In the genomic region with DNA sequence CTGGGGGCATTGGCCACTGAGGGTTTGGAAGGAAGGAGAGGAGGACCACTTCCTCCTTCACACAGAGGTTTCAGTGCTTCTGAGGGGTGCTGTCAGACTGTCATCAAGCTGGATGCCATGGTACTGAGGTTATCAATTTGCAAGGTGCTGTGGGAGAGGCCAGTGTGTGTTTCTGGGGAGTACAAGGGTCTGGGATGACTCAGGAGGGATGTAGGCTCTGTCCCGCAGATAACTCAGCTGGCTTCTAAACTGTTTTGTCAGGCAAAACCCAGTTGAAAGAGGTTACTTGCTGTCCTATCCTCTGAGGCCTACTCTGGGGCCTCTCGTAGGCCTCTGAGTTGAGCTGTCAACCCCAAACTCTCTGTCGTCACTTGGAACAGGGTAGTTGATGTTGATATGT, we compare ENCODE assay signal across 1 cellular context.
TF ChIP-seq lines count a peak whose summit lies in the region.

No MANE protein-coding gene starts in this region.

TF ChIP-seq in K562, 482 proteins besides CTCF, POLR2A, EP300 and RAD21:
- peak; percentile 51 for TF ChIP-seq ZFX (CRISPR knock-in tag; IDR thresholded peaks at IDR 0.05)
- peak; percentile 23; the same call in 1 of the 2 replicates for TF ChIP-seq NFE2 (IDR thresholded peaks at IDR 0.05; ENCODE audit: low read depth)
- 0 out of 2 replicates have a peak, but pooled peaks have one; percentile 26 for TF ChIP-seq FOSL1 (tag; conservative IDR thresholded peaks at IDR 0.05)
- peak; percentile 26; the same call in 1 of the 2 replicates for TF ChIP-seq CTBP1 (IDR thresholded peaks at IDR 0.05; ENCODE audit: borderline replicate concordance)
- TF ChIP-seq, protein P1, sequence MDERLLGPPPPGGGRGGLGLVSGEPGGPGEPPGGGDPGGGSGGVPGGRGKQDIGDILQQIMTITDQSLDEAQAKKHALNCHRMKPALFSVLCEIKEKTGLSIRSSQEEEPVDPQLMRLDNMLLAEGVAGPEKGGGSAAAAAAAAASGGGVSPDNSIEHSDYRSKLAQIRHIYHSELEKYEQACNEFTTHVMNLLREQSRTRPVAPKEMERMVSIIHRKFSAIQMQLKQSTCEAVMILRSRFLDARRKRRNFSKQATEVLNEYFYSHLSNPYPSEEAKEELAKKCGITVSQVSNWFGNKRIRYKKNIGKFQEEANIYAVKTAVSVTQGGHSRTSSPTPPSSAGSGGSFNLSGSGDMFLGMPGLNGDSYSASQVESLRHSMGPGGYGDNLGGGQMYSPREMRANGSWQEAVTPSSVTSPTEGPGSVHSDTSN (CRISPR knock-in tag; IDR thresholded peaks at IDR 0.05; ENCODE audit: low read depth), result no peak
- TF ChIP-seq, protein P1 (tag; conservative IDR thresholded peaks at IDR 0.05; ENCODE audit: low read depth), result no peak
- peak; percentile 67 for TF ChIP-seq CBFA2T2 (conservative IDR thresholded peaks at IDR 0.05)
- TF ChIP-seq NCOR1 (IDR thresholded peaks at IDR 0.05), result peak; percentile 39; the same call in 1 of the 2 replicates
- no peak for TF ChIP-seq SMARCA4 (IDR thresholded peaks at IDR 0.05)
- TF ChIP-seq MAFF (IDR thresholded peaks at IDR 0.05; ENCODE audit: low read length), result peak; percentile 9; the same call in 1 of the 2 replicates
- TF ChIP-seq MEIS2 (IDR thresholded peaks at IDR 0.05; ENCODE audit: partially characterized antibody), result peak; percentile 2
- 0 out of 2 replicates have a peak, but pooled peaks have one; percentile 46 for TF ChIP-seq ARID1B (IDR thresholded peaks at IDR 0.05)
- peak; percentile 83 for TF ChIP-seq CBFA2T3 (IDR thresholded peaks at IDR 0.05)
- TF ChIP-seq, protein P2, sequence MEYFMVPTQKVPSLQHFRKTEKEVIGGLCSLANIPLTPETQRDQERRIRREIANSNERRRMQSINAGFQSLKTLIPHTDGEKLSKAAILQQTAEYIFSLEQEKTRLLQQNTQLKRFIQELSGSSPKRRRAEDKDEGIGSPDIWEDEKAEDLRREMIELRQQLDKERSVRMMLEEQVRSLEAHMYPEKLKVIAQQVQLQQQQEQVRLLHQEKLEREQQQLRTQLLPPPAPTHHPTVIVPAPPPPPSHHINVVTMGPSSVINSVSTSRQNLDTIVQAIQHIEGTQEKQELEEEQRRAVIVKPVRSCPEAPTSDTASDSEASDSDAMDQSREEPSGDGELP (CRISPR knock-in tag; IDR thresholded peaks at IDR 0.05; ENCODE audit: borderline replicate concordance), result peak; percentile 31; the same call in 1 of the 2 replicates
- TF ChIP-seq DPF2 (IDR thresholded peaks at IDR 0.05), result peak; percentile 48; the same call in 1 of the 2 replicates
- TF ChIP-seq DMBX1 (CRISPR knock-in tag; IDR thresholded peaks at IDR 0.05; ENCODE audit: borderline replicate concordance), result 0 out of 2 replicates have a peak, but pooled peaks have one; percentile 24
- TF ChIP-seq ZNF699 (CRISPR knock-in tag; IDR thresholded peaks at IDR 0.05; ENCODE audit: insufficient replicate concordance), result no peak
- TF ChIP-seq, protein P3, sequence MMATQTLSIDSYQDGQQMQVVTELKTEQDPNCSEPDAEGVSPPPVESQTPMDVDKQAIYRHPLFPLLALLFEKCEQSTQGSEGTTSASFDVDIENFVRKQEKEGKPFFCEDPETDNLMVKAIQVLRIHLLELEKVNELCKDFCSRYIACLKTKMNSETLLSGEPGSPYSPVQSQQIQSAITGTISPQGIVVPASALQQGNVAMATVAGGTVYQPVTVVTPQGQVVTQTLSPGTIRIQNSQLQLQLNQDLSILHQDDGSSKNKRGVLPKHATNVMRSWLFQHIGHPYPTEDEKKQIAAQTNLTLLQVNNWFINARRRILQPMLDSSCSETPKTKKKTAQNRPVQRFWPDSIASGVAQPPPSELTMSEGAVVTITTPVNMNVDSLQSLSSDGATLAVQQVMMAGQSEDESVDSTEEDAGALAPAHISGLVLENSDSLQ (IDR thresholded peaks at IDR 0.05), result peak; percentile 56; the same call in 1 of the 2 replicates
- peak; percentile 53; the same call in 1 of the 2 replicates for TF ChIP-seq JUND (IDR thresholded peaks at IDR 0.05; ENCODE audit: borderline replicate concordance, low read depth, low read length)
- 0 out of 3 replicates have a peak, but pooled peaks have one; percentile 18 for TF ChIP-seq JUND (tag; IDR thresholded peaks at IDR 0.05; ENCODE audit: borderline replicate concordance, low read depth, low read length)
- TF ChIP-seq EGR1 (conservative IDR thresholded peaks at IDR 0.05), result 0 out of 2 replicates have a peak, but pooled peaks have one; percentile 0
- no peak for TF ChIP-seq ZNF408 (CRISPR knock-in tag; IDR thresholded peaks at IDR 0.05; ENCODE audit: low read depth)
- TF ChIP-seq, protein P4, sequence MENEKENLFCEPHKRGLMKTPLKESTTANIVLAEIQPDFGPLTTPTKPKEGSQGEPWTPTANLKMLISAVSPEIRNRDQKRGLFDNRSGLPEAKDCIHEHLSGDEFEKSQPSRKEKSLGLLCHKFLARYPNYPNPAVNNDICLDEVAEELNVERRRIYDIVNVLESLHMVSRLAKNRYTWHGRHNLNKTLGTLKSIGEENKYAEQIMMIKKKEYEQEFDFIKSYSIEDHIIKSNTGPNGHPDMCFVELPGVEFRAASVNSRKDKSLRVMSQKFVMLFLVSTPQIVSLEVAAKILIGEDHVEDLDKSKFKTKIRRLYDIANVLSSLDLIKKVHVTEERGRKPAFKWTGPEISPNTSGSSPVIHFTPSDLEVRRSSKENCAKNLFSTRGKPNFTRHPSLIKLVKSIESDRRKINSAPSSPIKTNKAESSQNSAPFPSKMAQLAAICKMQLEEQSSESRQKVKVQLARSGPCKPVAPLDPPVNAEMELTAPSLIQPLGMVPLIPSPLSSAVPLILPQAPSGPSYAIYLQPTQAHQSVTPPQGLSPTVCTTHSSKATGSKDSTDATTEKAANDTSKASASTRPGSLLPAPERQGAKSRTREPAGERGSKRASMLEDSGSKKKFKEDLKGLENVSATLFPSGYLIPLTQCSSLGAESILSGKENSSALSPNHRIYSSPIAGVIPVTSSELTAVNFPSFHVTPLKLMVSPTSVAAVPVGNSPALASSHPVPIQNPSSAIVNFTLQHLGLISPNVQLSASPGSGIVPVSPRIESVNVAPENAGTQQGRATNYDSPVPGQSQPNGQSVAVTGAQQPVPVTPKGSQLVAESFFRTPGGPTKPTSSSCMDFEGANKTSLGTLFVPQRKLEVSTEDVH (IDR thresholded peaks at IDR 0.05; ENCODE audit: low read depth, partially characterized antibody), result no peak
- no peak for TF ChIP-seq ZNF217 (CRISPR knock-in tag; IDR thresholded peaks at IDR 0.05)
- TF ChIP-seq, protein P5, sequence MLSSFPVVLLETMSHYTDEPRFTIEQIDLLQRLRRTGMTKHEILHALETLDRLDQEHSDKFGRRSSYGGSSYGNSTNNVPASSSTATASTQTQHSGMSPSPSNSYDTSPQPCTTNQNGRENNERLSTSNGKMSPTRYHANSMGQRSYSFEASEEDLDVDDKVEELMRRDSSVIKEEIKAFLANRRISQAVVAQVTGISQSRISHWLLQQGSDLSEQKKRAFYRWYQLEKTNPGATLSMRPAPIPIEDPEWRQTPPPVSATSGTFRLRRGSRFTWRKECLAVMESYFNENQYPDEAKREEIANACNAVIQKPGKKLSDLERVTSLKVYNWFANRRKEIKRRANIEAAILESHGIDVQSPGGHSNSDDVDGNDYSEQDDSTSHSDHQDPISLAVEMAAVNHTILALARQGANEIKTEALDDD (IDR thresholded peaks at IDR 0.05), result peak; percentile 47; the same call in 1 of the 2 replicates
- peak; percentile 71 for TF ChIP-seq TCF3 (CRISPR knock-in tag; IDR thresholded peaks at IDR 0.05)
- TF ChIP-seq SPI1 (IDR thresholded peaks at IDR 0.05; ENCODE audit: borderline replicate concordance, low read depth, low read length), result 0 out of 2 replicates have a peak, but pooled peaks have one; percentile 26
- TF ChIP-seq POLR2AphosphoS5 (IDR thresholded peaks at IDR 0.05; ENCODE audit: control insufficient read depth, insufficient read depth, low read depth, low read length), result peak; percentile 27; the same call in 1 of the 2 replicates
- no peak for TF ChIP-seq DNMT1 (IDR thresholded peaks at IDR 0.05)
